ENCODE assay signal across 22 cellular contexts in genomic region chr22:44521326-44521725, GRCh38.
"Had no signal": no experiment of that assay in that cellular context is flagged by ENCODE, and none has a peak within 500 bp of the region (broad histone marks: within the 10 kb centered on the region; RNA-seq: fewer than 3 reads in every experiment).

No MANE protein-coding gene starts in this region.

- H3K27ac ChIP-seq: colonic mucosa, left lung, lower lobe of right lung, ovary, tibial artery, upper lobe of left lung, uterus had no signal

- H3K9me3 Mint-ChIP-seq: natural killer cell had no signal

- H3K36me3 Mint-ChIP-seq: memory B cell; stimulated activated effector memory CD8-positive, alpha-beta T cell treated with anti-CD3 and anti-CD28 coated beads, Interleukin-12 subunit alpha, Interleukin-12 subunit beta, amount 100 ng/mL, for 72 hours had no signal

- DNase-seq: colonic mucosa; dermis blood vessel endothelial cell; effector CD4-positive, alpha-beta T cell; endodermal cell; erythroblast; foreskin melanocyte; hypothalamus; lower lobe of right lung; natural killer cell; ovary; right cardiac atrium; stimulated activated CD4-positive, alpha-beta T cell treated with anti-CD3 and anti-CD28 coated beads, Interleukin-4, amount 100 ng/mL, for 1 hour; stimulated activated CD8-positive, alpha-beta memory T cell treated with anti-CD3 and anti-CD28 coated beads, Interleukin-4, amount 100 ng/mL, for 48 hours; upper lobe of left lung; uterus had no signal

- H3K27me3 ChIP-seq: colonic mucosa, ovary, upper lobe of left lung, uterus had no signal

- H3K4me3 Mint-ChIP-seq: endodermal cell; memory B cell; mesothelial cell of epicardium; natural killer cell; neural crest cell; stimulated activated effector memory CD8-positive, alpha-beta T cell treated with anti-CD3 and anti-CD28 coated beads, Interleukin-12 subunit alpha, Interleukin-12 subunit beta, amount 100 ng/mL, for 72 hours; stimulated activated naive CD8-positive, alpha-beta T cell treated with anti-CD3 and anti-CD28 coated beads, Interleukin-15, Interleukin-2, amounts not matched to agents 100 ng/mL and 50 ng/mL, for 24 hours had no signal

- H3K4me1 Mint-ChIP-seq: endodermal cell, memory B cell, natural killer cell had no signal

- H3K4me1 ChIP-seq: colonic mucosa, left lung, lower lobe of right lung, tibial artery, upper lobe of left lung had no signal

- H3K9me3 ChIP-seq: colonic mucosa, lower lobe of right lung, ovary, upper lobe of left lung, uterus had no signal

- H3K36me3 ChIP-seq: colonic mucosa, left lung, lower lobe of right lung, ovary, tibial artery, upper lobe of left lung, uterus had no signal

- H3K27ac Mint-ChIP-seq: endodermal cell; memory B cell; mesothelial cell of epicardium; natural killer cell; stimulated activated effector memory CD8-positive, alpha-beta T cell treated with anti-CD3 and anti-CD28 coated beads, Interleukin-12 subunit alpha, Interleukin-12 subunit beta, amount 100 ng/mL, for 72 hours; stimulated activated naive CD8-positive, alpha-beta T cell treated with anti-CD3 and anti-CD28 coated beads, Interleukin-15, Interleukin-2, amounts not matched to agents 100 ng/mL and 50 ng/mL, for 24 hours had no signal

- H3K4me3 ChIP-seq: colonic mucosa, left lung, lower lobe of right lung, ovary, tibial artery, upper lobe of left lung, uterus had no signal

- ATAC-seq: left lung; lower lobe of right lung; natural killer cell; right cardiac atrium; stimulated activated effector memory CD8-positive, alpha-beta T cell treated with anti-CD3 and anti-CD28 coated beads, Interleukin-12 subunit alpha, Interleukin-12 subunit beta, amount 100 ng/mL, for 72 hours had no signal
